ENCODE assay signal across 23 cellular contexts in genomic region chr22:19604711-19605268, GRCh38.
DNase-seq lines count a peak whose midpoint lies in the region; ATAC-seq and TF ChIP-seq lines count a peak whose summit lies in the region.
"Had no signal": no experiment of that assay in that cellular context is flagged by ENCODE, and none has a peak within 500 bp of the region (broad histone marks: within the 10 kb centered on the region; RNA-seq: fewer than 3 reads in every experiment).

No MANE protein-coding gene starts in this region.

- H3K4me2 ChIP-seq in IMR-90 (ENCODE audit: low read depth, low read length) (no peak overlapping the region), neuronal stem cell (ENCODE audit: insufficient read depth, low read length, poor library complexity, severe bottlenecking) (no peak overlapping the region)

- CTCF ChIA-PET in IMR-90 (lab: Yijun Ruan, JAX): no interaction called here

- no peak overlapping the region for H2BK120ac ChIP-seq in IMR-90 (ENCODE audit: low read depth, low read length)
- H2BK120ac ChIP-seq in neuronal stem cell (ENCODE audit: low read depth, low read length): no peak overlapping the region

- in situ Hi-C loops in IMR-90 (cut with MboI; ENCODE audit: low sequenced_read_pairs): no loop called here

- H2BK5ac ChIP-seq in IMR-90 (ENCODE audit: low read depth, low read length, poor library complexity, severe bottlenecking): no peak overlapping the region
- no peak overlapping the region for H2BK5ac ChIP-seq in neuronal stem cell (ENCODE audit: low read length)

- dilution Hi-C loops in IMR-90 (cut with HindIII; ENCODE audit: low sequenced_read_pairs, unreplicated experiment): no loop called here

- no peak overlapping the region for H4K5ac ChIP-seq in IMR-90 (ENCODE audit: low read depth, low read length)

- no peak overlapping the region for H3K9ac ChIP-seq in IMR-90 (ENCODE audit: low read depth, low read length)
- H3K9ac ChIP-seq in neuronal stem cell (ENCODE audit: low read depth, low read length, poor library complexity): no peak overlapping the region
- H3K9ac ChIP-seq: GM23248 had no signal

- ATAC-seq in IMR-90 (ENCODE audit: low read depth) (no peak), GM18873 (IDR thresholded peaks at IDR 0.05; ENCODE audit: low FRiP score, unreplicated experiment) (no peak)
- ATAC-seq: effector memory CD8-positive, alpha-beta T cell; sciatic nerve; stimulated activated naive CD8-positive, alpha-beta T cell treated with anti-CD3 and anti-CD28 coated beads, Interleukin-15, amount 100 ng/mL, for 72 hours had no signal

- H3K56ac ChIP-seq in IMR-90 (ENCODE audit: extremely low read depth, insufficient read depth, low read length): no peak overlapping the region

- H3K27ac ChIP-seq in C4-2B (peak overlapping the region; percentile 74), IMR-90 (ENCODE audit: insufficient read depth, low read length) (no peak overlapping the region), neuronal stem cell (replicated peaks; ENCODE audit: low read length) (no peak overlapping the region)
- H3K27ac ChIP-seq: GM23248, HL-60, SK-N-MC had no signal

- no peak overlapping the region for H2BK12ac ChIP-seq in neuronal stem cell (ENCODE audit: low read length)

- H4K8ac ChIP-seq in IMR-90 (ENCODE audit: low read depth in 2 of 2, low read length in 2 of 2): no peak overlapping the region
- no peak overlapping the region for H4K8ac ChIP-seq in neuronal stem cell (ENCODE audit: low read depth, low read length)

- H3K4ac ChIP-seq in IMR-90 (ENCODE audit: low read depth, low read length) (no peak overlapping the region), neuronal stem cell (ENCODE audit: low read length) (no peak overlapping the region)

- no peak overlapping the region for H2AK9ac ChIP-seq in IMR-90 (replicated peaks; ENCODE audit: low read depth, low read length, poor library complexity)

- TF ChIP-seq POLR2A in IMR-90 (IDR thresholded peaks at IDR 0.05; ENCODE audit: low read depth, low read length): no peak

- H2BK15ac ChIP-seq in IMR-90 (ENCODE audit: low read depth, low read length) (no peak overlapping the region), neuronal stem cell (ENCODE audit: low read length) (no peak overlapping the region)

- H2AFZ ChIP-seq in IMR-90 (replicated peaks; ENCODE audit: low read length, poor library complexity) (peak overlapping the region; percentile 39), neuronal stem cell (ENCODE audit: low read length) (no peak overlapping the region)
- H2AFZ ChIP-seq: GM23248 had no signal

- H3K36me3 ChIP-seq in IMR-90 (ENCODE audit: control insufficient read depth, insufficient read depth, low read length) (no peaks in the 10 kb centered on the region), neuronal stem cell (replicated peaks in 1 of 2; ENCODE audit: control insufficient read depth in 2 of 2, insufficient read depth in 2 of 2, low read length in 2 of 2) (no peaks in the 10 kb centered on the region)
- H3K36me3 ChIP-seq: uterus had no signal

- WGBS in IMR-90 (ENCODE audit: extremely low coverage in 2 of 2, insufficient read length in 1 of 2), 2 experiments: 18% methylated on average over 6 of the region's 9 CpGs; no CpG with 5 or more reads in 1 of the 2 experiments
- no CpG with 5 or more reads among the region's 9 CpGs for WGBS in neuronal stem cell (ENCODE audit: extremely low coverage in 2 of 2, insufficient read length in 2 of 2, insufficient replicate concordance in 1 of 2), 2 donors

- no peaks in the 10 kb centered on the region for H3K9me1 ChIP-seq in IMR-90 (ENCODE audit: insufficient read depth, low read length)

- H3K23ac ChIP-seq in IMR-90 (ENCODE audit: low read depth, low read length) (no peak overlapping the region), neuronal stem cell (ENCODE audit: low read depth, low read length, poor library complexity) (no peak overlapping the region)

- H3K18ac ChIP-seq in IMR-90 (ENCODE audit: low read depth, low read length) (no peak overlapping the region), neuronal stem cell (ENCODE audit: low read length) (no peak overlapping the region)

- H2AK5ac ChIP-seq in IMR-90 (ENCODE audit: low read depth, low read length) (no peak overlapping the region), neuronal stem cell (ENCODE audit: low read depth, low read length) (no peak overlapping the region)

- H2BK20ac ChIP-seq in IMR-90 (ENCODE audit: low read depth, low read length): no peak overlapping the region

- BruUV-seq in IMR-90 (replicated peaks; lab: Mats Ljungman, UMichigan): no TSS peak

- no peak for TF ChIP-seq CTCF in C4-2B (conservative IDR thresholded peaks at IDR 0.05)
- no peak for TF ChIP-seq CTCF in IMR-90 (conservative IDR thresholded peaks at IDR 0.05; ENCODE audit: low read depth, low read length)
- no peak for TF ChIP-seq CTCF in GM20000 (IDR thresholded peaks at IDR 0.05; ENCODE audit: extremely low read depth, missing control alignments)

- POLR2A ChIA-PET in IMR-90 (lab: Charles Lee; ENCODE audit: unreplicated experiment): no interaction called here

- H4K91ac ChIP-seq in IMR-90 (ENCODE audit: insufficient read depth, low read depth, low read length) (no peak overlapping the region), neuronal stem cell (ENCODE audit: low read depth, low read length, poor library complexity) (no peak overlapping the region)

- H3K9me3 ChIP-seq in IMR-90 (ENCODE audit: control insufficient read depth, insufficient read depth, low read length): no peaks in the 10 kb centered on the region
- no peaks in the 10 kb centered on the region for H3K9me3 ChIP-seq in neuronal stem cell (replicated peaks in 1 of 2; ENCODE audit: control insufficient read depth in 2 of 2, insufficient read depth in 1 of 2, low read depth in 1 of 2, low read length in 2 of 2)
- H3K9me3 ChIP-seq: uterus had no signal

- H4K20me1 ChIP-seq in IMR-90 (ENCODE audit: insufficient read depth, low read length): no peaks in the 10 kb centered on the region

- H3K27me3 ChIP-seq in IMR-90 (ENCODE audit: control insufficient read depth, insufficient read depth, low read length): peaks cover 39% of the 10 kb centered on the region
- peaks cover 0 to 37% (median 4%) of the 10 kb centered on the region in 3 experiments for H3K27me3 ChIP-seq in neuronal stem cell (ENCODE audit: control insufficient read depth in 3 of 3, insufficient read depth in 3 of 3, low read depth in 1 of 3, low read length in 3 of 3)
- H3K27me3 ChIP-seq: uterus had no signal

- intact Hi-C loops in IMR-90 (cut with micrococcal nuclease): no loop called here

- H3K79me1 ChIP-seq in IMR-90 (ENCODE audit: low read depth in 1 of 2, low read length in 2 of 2) (no peaks in the 10 kb centered on the region), neuronal stem cell (ENCODE audit: low read depth, low read length) (no peaks in the 10 kb centered on the region)

- no peak overlapping the region for H3K14ac ChIP-seq in IMR-90 (replicated peaks; ENCODE audit: low read depth, low read length)
- H3K14ac ChIP-seq in neuronal stem cell (ENCODE audit: low read length): peak overlapping the region; percentile 73

- H3K4me3 ChIP-seq in IMR-90 (ENCODE audit: insufficient read depth, low read depth, low read length) (no peak overlapping the region), neuronal stem cell (ENCODE audit: low read length in 2 of 2) (no peak overlapping the region)
- H3K4me3 ChIP-seq: GM23248, SK-N-MC, uterus had no signal

- H3K4me1 ChIP-seq in IMR-90 (ENCODE audit: control insufficient read depth, insufficient read depth, low read length) (peaks cover 1% of the 10 kb centered on the region; the same call in 1 of the 2 replicates), neuronal stem cell (ENCODE audit: control insufficient read depth in 2 of 2, insufficient read depth in 1 of 2, low read depth in 1 of 2, low read length in 2 of 2) (peaks cover 0 to 3% of the 10 kb centered on the region in 2 donors)
- H3K4me1 ChIP-seq: uterus had no signal

- DNase-seq in IMR-90 (no peak), dermis blood vessel endothelial cell (peak; percentile 89), neuronal stem cell (ENCODE audit: low spot score) (no peak), GM20000 (ENCODE audit: low spot score) (no peak)
- no peak for DNase-seq in stimulated activated CD4-positive, alpha-beta T cell treated with anti-CD3 and anti-CD28 coated beads, Interleukin-2, amount 100 ng/mL, for 48 hours
- DNase-seq: activated CD4-positive, alpha-beta T cell treated with anti-CD3 and anti-CD28 coated beads for 48 hours; activated effector memory CD4-positive, alpha-beta T cell treated with Interleukin-2 at 50 U/mL for 16 hours; amygdala; COR-L47; effector memory CD8-positive, alpha-beta T cell; GM23248; KBM-7; kidney glomerular epithelial cell; NCI-H1092 treated with DMSO at 0.1 percent for 48 hours; NCI-H2171 treated with DMSO at 0.1 percent for 48 hours; nucleus accumbens; stimulated activated naive CD8-positive, alpha-beta T cell treated with anti-CD3 and anti-CD28 coated beads, Interleukin-15, amount 100 ng/mL, for 72 hours had no signal

- TF ChIP-seq RAD21 in IMR-90 (IDR thresholded peaks at IDR 0.05; ENCODE audit: low read length): no peak

TF ChIP-seq in IMR-90, 13 proteins besides CTCF, POLR2A, EP300 and RAD21 (continues in another document):
- TF ChIP-seq RCOR1 (IDR thresholded peaks at IDR 0.05; ENCODE audit: insufficient replicate concordance, low read length) (no peak), CEBPB (IDR thresholded peaks at IDR 0.05; ENCODE audit: low read depth, low read length) (no peak), BHLHE40 (IDR thresholded peaks at IDR 0.05; ENCODE audit: low read depth, low read length) (no peak), ELK1 (IDR thresholded peaks at IDR 0.05; ENCODE audit: borderline replicate concordance, low read depth, low read length) (no peak), MAZ (IDR thresholded peaks at IDR 0.05; ENCODE audit: borderline replicate concordance, low read depth, low read length) (no peak), NFE2L2 (IDR thresholded peaks at IDR 0.05; ENCODE audit: low read depth, low read length) (no peak), MAFK (IDR thresholded peaks at IDR 0.05; ENCODE audit: low read depth, low read length) (no peak), SMC3 (IDR thresholded peaks at IDR 0.05; ENCODE audit: low read depth, low read length) (no peak), CHD1 (IDR thresholded peaks at IDR 0.05; ENCODE audit: low read depth, low read length) (no peak), RFX5 (IDR thresholded peaks at IDR 0.05; ENCODE audit: low read depth, low read length) (no peak)
